12 cellular contexts compared by ENCODE assay signal in the genomic region with DNA sequence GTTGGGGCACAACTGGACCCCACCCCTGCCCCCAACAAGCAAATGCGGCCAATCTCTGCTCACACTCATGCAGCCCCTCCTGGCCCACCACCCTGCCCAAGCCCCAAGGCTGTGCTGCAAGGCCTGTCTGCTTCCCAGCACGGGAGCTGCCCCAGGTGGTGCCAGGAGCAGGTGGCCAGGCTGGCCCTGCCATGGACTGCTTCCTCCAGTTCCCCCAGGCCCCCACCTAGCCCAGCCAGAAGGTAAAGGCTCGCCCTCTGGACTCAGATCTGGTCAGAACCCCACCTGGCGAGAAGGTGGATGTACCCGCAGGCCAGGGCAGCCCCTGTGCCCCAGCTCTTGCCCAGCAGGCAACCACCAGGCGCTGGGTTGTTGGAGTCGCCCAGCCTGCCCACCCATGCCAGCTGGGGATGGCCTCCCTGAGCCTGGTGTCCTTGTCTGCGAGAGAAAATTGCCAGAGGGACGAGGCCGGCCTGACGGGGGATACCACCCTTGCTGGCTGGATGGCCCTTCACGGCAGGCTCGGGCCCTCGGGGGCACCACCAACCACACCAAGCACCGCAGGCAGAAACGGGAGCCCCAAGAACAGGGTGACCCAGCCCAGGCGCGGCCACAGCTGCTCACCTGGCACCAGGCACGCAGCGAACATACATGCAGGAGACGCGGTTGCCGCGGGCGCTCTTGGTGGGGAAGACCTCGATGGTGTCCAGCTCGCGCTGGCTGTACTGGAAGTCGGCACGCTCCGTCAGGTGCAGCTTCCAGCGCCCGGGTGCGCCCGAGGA. TPM values are rescaled to one million over a fixed set of nuclear protein-coding genes. Genes with fewer than 3 reads are reported as not detected.
DNase-seq lines count a peak whose midpoint lies in the region; ATAC-seq lines count a peak whose summit lies in the region.
"Had no signal": no experiment of that assay in that cellular context is flagged by ENCODE, and none has a peak within 500 bp of the region (broad histone marks: within the 10 kb centered on the region; RNA-seq: fewer than 3 reads in every experiment).

No MANE protein-coding gene starts in this region.

- H3K36me3 ChIP-seq in CD4-positive, alpha-beta memory T cell (ENCODE audit: insufficient read depth, low read length): peaks cover 7% of the 10 kb centered on the region
- H3K36me3 ChIP-seq in NT2/D1 (ENCODE audit: insufficient read depth, insufficient read length, low read length) (peaks cover 23% of the 10 kb centered on the region), neuronal stem cell (replicated peaks in 1 of 2; ENCODE audit: control insufficient read depth in 2 of 2, insufficient read depth in 2 of 2, low read length in 2 of 2) (peaks cover 0 to 6% of the 10 kb centered on the region in 2 donors)
- H3K36me3 ChIP-seq in effector memory CD4-positive, alpha-beta T cell (ENCODE audit: control insufficient read depth, insufficient read depth, low read length): peaks cover 11% of the 10 kb centered on the region

- H3K4me3 Mint-ChIP-seq in CD4-positive, alpha-beta memory T cell: peak overlapping the region in 5 of 8 donors; percentile 16 to 54 (median 21)

- peaks cover 0 to 3% of the 10 kb centered on the region in 2 donors for H3K27me3 Mint-ChIP-seq in CD4-positive, alpha-beta memory T cell

- H3K79me1 ChIP-seq in neuronal stem cell (ENCODE audit: low read depth, low read length): peaks cover 21% of the 10 kb centered on the region

- H3K27me3 ChIP-seq in CD4-positive, alpha-beta memory T cell (ENCODE audit: insufficient read depth, low read length): no peaks in the 10 kb centered on the region
- no peaks in the 10 kb centered on the region for H3K27me3 ChIP-seq in NT2/D1 (ENCODE audit: insufficient read depth, insufficient read length)
- H3K27me3 ChIP-seq in effector memory CD4-positive, alpha-beta T cell (replicated peaks; ENCODE audit: control insufficient read depth, insufficient read depth, low read length, poor library complexity, severe bottlenecking): no peaks in the 10 kb centered on the region
- H3K27me3 ChIP-seq in neuronal stem cell (ENCODE audit: control insufficient read depth in 3 of 3, insufficient read depth in 3 of 3, low read depth in 1 of 3, low read length in 3 of 3): no peaks in the 10 kb centered on the region
- H3K27me3 ChIP-seq: testis had no signal

- peak overlapping the region; percentile 36 for H3K9ac ChIP-seq in NT2/D1 (ENCODE audit: insufficient read length, low read depth)
- H3K9ac ChIP-seq in neuronal stem cell (ENCODE audit: low read depth, low read length, poor library complexity): no peak overlapping the region

- H3K36me3 Mint-ChIP-seq in CD4-positive, alpha-beta memory T cell: peaks cover 3 to 30% of the 10 kb centered on the region in 2 donors

- no peak overlapping the region for H3K4me2 ChIP-seq in neuronal stem cell (ENCODE audit: insufficient read depth, low read length, poor library complexity, severe bottlenecking)

- peak overlapping the region; percentile 43 for H3K27ac ChIP-seq in CD4-positive, alpha-beta memory T cell (ENCODE audit: low read depth, low read length)
- H3K27ac ChIP-seq in effector memory CD4-positive, alpha-beta T cell (ENCODE audit: insufficient read depth, low read length, poor library complexity, severe bottlenecking): peak overlapping the region; percentile 37
- no peak overlapping the region for H3K27ac ChIP-seq in neuronal stem cell (replicated peaks; ENCODE audit: low read length)
- H3K27ac ChIP-seq: testis had no signal

- intact Hi-C loops in CD4-positive, alpha-beta memory T cell (cut with micrococcal nuclease): no loop called here

- no peak overlapping the region for H2AFZ ChIP-seq in neuronal stem cell (ENCODE audit: low read length)

- peaks cover 48% of the 10 kb centered on the region for H3K4me1 ChIP-seq in CD4-positive, alpha-beta memory T cell (ENCODE audit: insufficient read depth, low read length)
- H3K4me1 ChIP-seq in NT2/D1 (ENCODE audit: insufficient read depth, insufficient read length) (peaks cover 15% of the 10 kb centered on the region), neuronal stem cell (ENCODE audit: control insufficient read depth in 2 of 2, insufficient read depth in 1 of 2, low read depth in 1 of 2, low read length in 2 of 2) (peaks cover 20 to 34% of the 10 kb centered on the region in 2 donors)
- H3K4me1 ChIP-seq in effector memory CD4-positive, alpha-beta T cell (ENCODE audit: control insufficient read depth, insufficient read depth, low read length, poor library complexity, severe bottlenecking): peaks cover 42% of the 10 kb centered on the region

- H2BK120ac ChIP-seq in neuronal stem cell (ENCODE audit: low read depth, low read length): no peak overlapping the region

- no peak overlapping the region for H4K91ac ChIP-seq in neuronal stem cell (ENCODE audit: low read depth, low read length, poor library complexity)

- no peak overlapping the region for H4K8ac ChIP-seq in neuronal stem cell (ENCODE audit: low read depth, low read length)

- no peak overlapping the region for H2BK15ac ChIP-seq in neuronal stem cell (ENCODE audit: low read length)

- H3K9me3 Mint-ChIP-seq in CD4-positive, alpha-beta memory T cell: no peaks in the 10 kb centered on the region

- peak overlapping the region; percentile 55 for H3K23ac ChIP-seq in neuronal stem cell (ENCODE audit: low read depth, low read length, poor library complexity)

- H3K4me3 ChIP-seq in CD4-positive, alpha-beta memory T cell (ENCODE audit: low read length in 2 of 2): no peak overlapping the region
- H3K4me3 ChIP-seq in NT2/D1 (ENCODE audit: insufficient read length, low read depth) (no peak overlapping the region), neuronal stem cell (ENCODE audit: low read length in 2 of 2) (no peak overlapping the region)
- no peak overlapping the region for H3K4me3 ChIP-seq in effector memory CD4-positive, alpha-beta T cell (ENCODE audit: insufficient read depth, low read depth, low read length, poor library complexity, severe bottlenecking)
- H3K4me3 ChIP-seq: testis had no signal

- CTCF ChIA-PET in CD4-positive, alpha-beta memory T cell (lab: Charles Lee; ENCODE audit: partially characterized antibody): interaction anchor here (0.6 kb wide), 1 partner anchor 50 kb away, joined by 3 read pairs; no protein-coding TSS in a partner anchor

- H2BK12ac ChIP-seq in neuronal stem cell (ENCODE audit: low read length): no peak overlapping the region

- peaks cover 14 to 43% (median 31%) of the 10 kb centered on the region in 4 donors for H3K4me1 Mint-ChIP-seq in CD4-positive, alpha-beta memory T cell

- no CpG with 5 or more reads among the region's 35 CpGs for WGBS in neuronal stem cell (ENCODE audit: extremely low coverage in 2 of 2, insufficient read length in 2 of 2, insufficient replicate concordance in 1 of 2), 2 donors

- no peaks in the 10 kb centered on the region for H3K9me3 ChIP-seq in CD4-positive, alpha-beta memory T cell (ENCODE audit: control insufficient read depth in 1 of 2, low read length in 2 of 2)
- no peaks in the 10 kb centered on the region for H3K9me3 ChIP-seq in NT2/D1 (ENCODE audit: insufficient read depth, low read length)
- H3K9me3 ChIP-seq in effector memory CD4-positive, alpha-beta T cell (ENCODE audit: control insufficient read depth, low read length): no peaks in the 10 kb centered on the region
- no peaks in the 10 kb centered on the region for H3K9me3 ChIP-seq in neuronal stem cell (replicated peaks in 1 of 2; ENCODE audit: control insufficient read depth in 2 of 2, insufficient read depth in 1 of 2, low read depth in 1 of 2, low read length in 2 of 2)
- H3K9me3 ChIP-seq: testis had no signal

- no peak overlapping the region for H2BK5ac ChIP-seq in neuronal stem cell (ENCODE audit: low read length)

- no peak overlapping the region for H3K18ac ChIP-seq in neuronal stem cell (ENCODE audit: low read length)

- DNase-seq in CD4-positive, alpha-beta memory T cell: no peak
- DNase-seq in NT2/D1 (ENCODE audit: low read depth, low spot score): no peak
- no peak for DNase-seq in effector memory CD4-positive, alpha-beta T cell
- no peak for DNase-seq in neuronal stem cell (ENCODE audit: low spot score)
- DNase-seq in cerebellar nuclear complex (lab: John Stamatoyannopoulos, UW): no peak
- DNase-seq in AG08395 (ENCODE audit: low spot score): no peak
- DNase-seq: activated CD4-positive, alpha-beta T cell treated with anti-CD3 and anti-CD28 coated beads, Interleukin-2, amount 50 U/mL, for 4 hours; COR-L47; foreskin fibroblast; PC-3; testis had no signal

- no peak overlapping the region for H3K4ac ChIP-seq in neuronal stem cell (ENCODE audit: low read length)

- no peak overlapping the region for H3K14ac ChIP-seq in neuronal stem cell (ENCODE audit: low read length)

- ATAC-seq in HG03342 (IDR thresholded peaks at IDR 0.05; ENCODE audit: unreplicated experiment): no peak
- ATAC-seq: PC-3 had no signal

- peak overlapping the region; percentile 32 to 70 (median 53) for H3K27ac Mint-ChIP-seq in CD4-positive, alpha-beta memory T cell

- POLR2A ChIA-PET in CD4-positive, alpha-beta memory T cell (lab: Charles Lee; ENCODE audit: partially characterized antibody): interaction anchor here (5.3 to 7.8 kb wide), 2 partner anchors 17 to 24 kb away, joined by 41 to 81 read pairs; no protein-coding TSS in a partner anchor

- no peak overlapping the region for H2AK5ac ChIP-seq in neuronal stem cell (ENCODE audit: low read depth, low read length)

RNA-seq across cellular contexts. Expression of a gene that starts 4.5 kb away (rescaled TPM):
- total RNA-seq in CD4-positive, alpha-beta memory T cell: 100 to 1,000 TPM; 106 to 109 TPM
- polyA plus RNA-seq in CD4-positive, alpha-beta memory T cell: 100 to 1,000 TPM; 138 to 204 TPM
- 44.4 TPM for polyA plus RNA-seq in neuronal stem cell (2013, experiment 1 of 2)
- polyA plus RNA-seq in neuronal stem cell (2013, experiment 2 of 2): 44.1 TPM

RNA-seq across cellular contexts. Expression of a gene that starts 17.4 kb away (rescaled TPM):
- total RNA-seq in CD4-positive, alpha-beta memory T cell: 10 to 100 TPM; 17.9 to 19.3 TPM
- polyA plus RNA-seq in CD4-positive, alpha-beta memory T cell: 1 to 10 TPM in 1 of 2 donors, under 1 TPM in 1; 0.39 to 1.3 TPM
- polyA plus RNA-seq in neuronal stem cell (2013, experiment 1 of 2): 12.8 TPM
- 12.5 TPM for polyA plus RNA-seq in neuronal stem cell (2013, experiment 2 of 2)

RNA-seq across cellular contexts. Expression of a gene that starts 24.4 kb away (rescaled TPM):
- total RNA-seq in CD4-positive, alpha-beta memory T cell: 1 to 10 TPM; 3.7 to 4.9 TPM
- polyA plus RNA-seq in CD4-positive, alpha-beta memory T cell: 1 to 10 TPM; 1.4 to 3.9 TPM
- polyA plus RNA-seq in neuronal stem cell (2013, experiment 1 of 2): 4.4 TPM
- 3.8 TPM for polyA plus RNA-seq in neuronal stem cell (2013, experiment 2 of 2)

RNA-seq across cellular contexts. Expression of a gene that starts 24.4 kb away (rescaled TPM):
- 10 to 100 TPM; 23.4 to 29.1 TPM for total RNA-seq in CD4-positive, alpha-beta memory T cell
- 10 to 100 TPM in 1 of 2 donors, 1 to 10 TPM in 1; 9.8 to 15.5 TPM for polyA plus RNA-seq in CD4-positive, alpha-beta memory T cell
- 49.3 TPM for polyA plus RNA-seq in neuronal stem cell (2013, experiment 1 of 2)
- polyA plus RNA-seq in neuronal stem cell (2013, experiment 2 of 2): 49.1 TPM

RNA-seq across cellular contexts. Expression of a gene that starts 32.5 kb away (rescaled TPM):
- total RNA-seq in CD4-positive, alpha-beta memory T cell: 10 to 100 TPM; 57.1 to 57.3 TPM
- polyA plus RNA-seq in CD4-positive, alpha-beta memory T cell: 10 to 100 TPM in 1 of 2 donors, 1 to 10 TPM in 1; 1.5 to 11.9 TPM
- 15.0 TPM for polyA plus RNA-seq in neuronal stem cell (2013, experiment 1 of 2)
- 16.5 TPM for polyA plus RNA-seq in neuronal stem cell (2013, experiment 2 of 2)
